ENCODE assay signal across 15 cellular contexts in the genomic region with DNA sequence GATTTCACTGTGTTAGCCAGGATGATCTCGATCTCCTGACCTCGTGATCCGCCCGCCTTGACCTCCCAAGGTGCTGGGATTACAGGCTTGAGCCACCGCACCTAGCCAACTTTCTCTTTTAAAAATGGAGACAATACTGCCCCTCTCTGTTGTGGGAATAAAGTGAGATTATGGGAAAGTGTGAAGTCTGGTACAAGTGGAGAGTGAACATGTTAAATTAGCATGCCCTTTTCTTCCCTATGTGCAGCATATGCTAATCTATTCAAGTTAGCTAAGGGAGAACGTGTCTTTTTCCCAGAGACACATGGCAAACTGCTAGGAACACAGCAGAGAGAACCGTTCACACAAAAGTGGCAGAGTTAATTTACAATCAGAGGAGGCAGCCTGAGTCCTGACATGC. TPM values are rescaled to one million over a fixed set of nuclear protein-coding genes. Genes with fewer than 3 reads are reported as not detected.
DNase-seq lines count a peak whose midpoint lies in the region; FAIRE-seq and TF ChIP-seq lines count a peak whose summit lies in the region.
"Had no signal": no experiment of that assay in that cellular context is flagged by ENCODE, and none has a peak within 500 bp of the region (broad histone marks: within the 10 kb centered on the region; RNA-seq: fewer than 3 reads in every experiment).

No MANE protein-coding gene starts in this region.

- no peak overlapping the region for H2BK5ac ChIP-seq in neuronal stem cell (ENCODE audit: low read length)

- no peak overlapping the region for H2AK5ac ChIP-seq in neuronal stem cell (ENCODE audit: low read depth, low read length)

- peaks cover 24% of the 10 kb centered on the region for H3K4me1 Mint-ChIP-seq in activated CD4-positive, alpha-beta T cell treated with anti-CD3 and anti-CD28 coated beads, Interleukin-2, amount 10 ng/mL, durations not matched to agents 7 days and 5 days
- peaks cover 9% of the 10 kb centered on the region for H3K4me1 Mint-ChIP-seq in astrocyte (ENCODE audit: low read depth, unreplicated experiment)

- TF ChIP-seq POLR2A in uterus (IDR thresholded peaks at IDR 0.05), result no peak

- H3K9me2 ChIP-seq in Loucy (replicated peaks; ENCODE audit: low read depth, low read length), result no peaks in the 10 kb centered on the region

- no peak overlapping the region for H2BK15ac ChIP-seq in neuronal stem cell (ENCODE audit: low read length)

- H2AFZ ChIP-seq in Loucy (ENCODE audit: low read length), result no peak overlapping the region
- no peak overlapping the region for H2AFZ ChIP-seq in astrocyte (ENCODE audit: low read depth, low read length)
- no peak overlapping the region for H2AFZ ChIP-seq in neuronal stem cell (ENCODE audit: low read length)

- no peaks in the 10 kb centered on the region for H3K9me3 Mint-ChIP-seq in activated CD4-positive, alpha-beta T cell treated with anti-CD3 and anti-CD28 coated beads, Interleukin-2, amount 10 ng/mL, durations not matched to agents 7 days and 5 days
- no peaks in the 10 kb centered on the region for H3K9me3 Mint-ChIP-seq in astrocyte (ENCODE audit: unreplicated experiment)

- no peak overlapping the region for H3K27ac ChIP-seq in astrocyte (ENCODE audit: low read depth, low read length)
- H3K27ac ChIP-seq in uterus, result no peak overlapping the region
- H3K27ac ChIP-seq in neuronal stem cell (replicated peaks; ENCODE audit: low read length), result no peak overlapping the region

- H4K8ac ChIP-seq in neuronal stem cell (ENCODE audit: low read depth, low read length), result no peak overlapping the region

- peaks cover 7% of the 10 kb centered on the region for H3K36me3 Mint-ChIP-seq in activated CD4-positive, alpha-beta T cell treated with anti-CD3 and anti-CD28 coated beads, Interleukin-2, amount 10 ng/mL, durations not matched to agents 7 days and 5 days (ENCODE audit: low read depth)
- H3K36me3 Mint-ChIP-seq in astrocyte (ENCODE audit: low read depth, unreplicated experiment), result peaks cover 12% of the 10 kb centered on the region

- H4K91ac ChIP-seq in neuronal stem cell (ENCODE audit: low read depth, low read length, poor library complexity), result no peak overlapping the region

- TF ChIP-seq CTCF in Loucy (conservative IDR thresholded peaks at IDR 0.05; ENCODE audit: low read length) (no peak), astrocyte (IDR thresholded peaks at IDR 0.05; ENCODE audit: insufficient read depth, low read depth, low read length) (no peak), uterus (IDR thresholded peaks at IDR 0.05) (no peak)

- intact Hi-C loops in posterior vena cava (cut with DNase I), result no loop called here
- intact Hi-C loops in uterus (cut with DNase I; ENCODE audit: low total_unique reads), result no loop called here

- H3K23ac ChIP-seq in neuronal stem cell (ENCODE audit: low read depth, low read length, poor library complexity), result no peak overlapping the region

- peak overlapping the region; percentile 89 for H3K4me3 Mint-ChIP-seq in activated CD4-positive, alpha-beta T cell treated with anti-CD3 and anti-CD28 coated beads, Interleukin-2, amount 10 ng/mL, durations not matched to agents 7 days and 5 days
- H3K4me3 Mint-ChIP-seq in astrocyte (ENCODE audit: unreplicated experiment), result peak overlapping the region; percentile 97

- H3K18ac ChIP-seq in neuronal stem cell (ENCODE audit: low read length), result no peak overlapping the region

- peaks cover 4% of the 10 kb centered on the region; the same call in 1 of the 2 replicates for H3F3A ChIP-seq in Loucy (ENCODE audit: low read depth)

- no peak for FAIRE-seq in astrocyte (lab: Jason Lieb, UNC)
- FAIRE-seq: kidney, small intestine had no signal

- CTCF ChIA-PET in activated CD4-positive, alpha-beta T cell treated with anti-CD3 and anti-CD28 coated beads, Interleukin-2, amount 10 ng/mL, durations not matched to agents 7 days and 5 days (lab: Charles Lee), result interaction anchor here (0.6 to 5.2 kb wide), 5 partner anchors 11 to 166 kb away, joined by 3 to 33 read pairs (median 4); a partner anchor contains a TSS

- H2BK12ac ChIP-seq in neuronal stem cell (ENCODE audit: low read length), result no peak overlapping the region

- peak overlapping the region; percentile 93 for H3K4me2 ChIP-seq in Loucy (ENCODE audit: low read depth, low read length, poor library complexity, severe bottlenecking)
- H3K4me2 ChIP-seq in astrocyte (ENCODE audit: low read length), result no peak overlapping the region
- H3K4me2 ChIP-seq in neuronal stem cell (ENCODE audit: insufficient read depth, low read length, poor library complexity, severe bottlenecking), result no peak overlapping the region

- H4K20me1 ChIP-seq in Loucy (ENCODE audit: insufficient read depth, low read length, poor library complexity, severe bottlenecking) (no peaks in the 10 kb centered on the region), astrocyte (ENCODE audit: insufficient read depth, low read length) (peaks cover 7% of the 10 kb centered on the region)

- H3K4me3 ChIP-seq in Loucy (ENCODE audit: low read length, poor library complexity, severe bottlenecking) (peak overlapping the region; percentile 78), astrocyte (ENCODE audit: insufficient read depth, low read depth, low read length) (no peak overlapping the region), uterus (no peak overlapping the region), neuronal stem cell (ENCODE audit: low read length in 2 of 2) (no peak overlapping the region)

- peak overlapping the region; percentile 92 for H3K27ac Mint-ChIP-seq in activated CD4-positive, alpha-beta T cell treated with anti-CD3 and anti-CD28 coated beads, Interleukin-2, amount 10 ng/mL, durations not matched to agents 7 days and 5 days
- H3K27ac Mint-ChIP-seq in astrocyte (ENCODE audit: unreplicated experiment), result no peak overlapping the region

- H3K79me2 ChIP-seq in Loucy (ENCODE audit: insufficient read depth, low read length), result peaks cover 13% of the 10 kb centered on the region; the same call in 1 of the 2 replicates
- H3K79me2 ChIP-seq in astrocyte (ENCODE audit: insufficient read depth, low read length), result peaks cover 13% of the 10 kb centered on the region

- no CpG with 5 or more reads among the region's 7 CpGs for WGBS in neuronal stem cell (ENCODE audit: extremely low coverage in 2 of 2, insufficient read length in 2 of 2, insufficient replicate concordance in 1 of 2), 2 donors

- peaks cover 4% of the 10 kb centered on the region; the same call in 1 of the 2 replicates for H3K36me3 ChIP-seq in Loucy (ENCODE audit: insufficient read depth, low read length)
- H3K36me3 ChIP-seq in astrocyte (ENCODE audit: insufficient read depth, low read length), result peaks cover 23% of the 10 kb centered on the region
- no peaks in the 10 kb centered on the region for H3K36me3 ChIP-seq in uterus
- peaks cover 14 to 38% of the 10 kb centered on the region in 2 donors for H3K36me3 ChIP-seq in neuronal stem cell (replicated peaks in 1 of 2; ENCODE audit: control insufficient read depth in 2 of 2, insufficient read depth in 2 of 2, low read length in 2 of 2)

- peaks cover 16% of the 10 kb centered on the region for H3K4me1 ChIP-seq in Loucy (ENCODE audit: insufficient read depth, low read length, poor library complexity, severe bottlenecking)
- H3K4me1 ChIP-seq in astrocyte (ENCODE audit: insufficient read depth, low read length), result peaks cover 7% of the 10 kb centered on the region
- no peaks in the 10 kb centered on the region for H3K4me1 ChIP-seq in uterus
- peaks cover 3 to 5% of the 10 kb centered on the region in 2 donors for H3K4me1 ChIP-seq in neuronal stem cell (ENCODE audit: control insufficient read depth in 2 of 2, insufficient read depth in 1 of 2, low read depth in 1 of 2, low read length in 2 of 2)

- H3K9me3 ChIP-seq in Loucy (ENCODE audit: insufficient read depth, low read depth, low read length) (no peaks in the 10 kb centered on the region), astrocyte (ENCODE audit: insufficient read depth, low read depth, low read length) (no peaks in the 10 kb centered on the region), uterus (no peaks in the 10 kb centered on the region), neuronal stem cell (replicated peaks in 1 of 2; ENCODE audit: control insufficient read depth in 2 of 2, insufficient read depth in 1 of 2, low read depth in 1 of 2, low read length in 2 of 2) (no peaks in the 10 kb centered on the region)
- H3K9me3 ChIP-seq: gastroesophageal sphincter had no signal

- no peak overlapping the region for H2BK120ac ChIP-seq in neuronal stem cell (ENCODE audit: low read depth, low read length)

- no peaks in the 10 kb centered on the region for H3K27me3 Mint-ChIP-seq in activated CD4-positive, alpha-beta T cell treated with anti-CD3 and anti-CD28 coated beads, Interleukin-2, amount 10 ng/mL, durations not matched to agents 7 days and 5 days
- H3K27me3 Mint-ChIP-seq in astrocyte (ENCODE audit: low read depth, unreplicated experiment), result no peaks in the 10 kb centered on the region

- H3K4ac ChIP-seq in neuronal stem cell (ENCODE audit: low read length), result no peak overlapping the region

- no peak for DNase-seq in activated CD4-positive, alpha-beta T cell treated with anti-CD3 and anti-CD28 coated beads, Interleukin-2, amount 10 ng/mL, durations not matched to agents 7 days and 5 days
- DNase-seq in activated CD4-positive, alpha-beta T cell treated with anti-CD3 and anti-CD28 coated beads, Interleukin-2, amount 50 U/mL, for 48 hours, result no peak
- DNase-seq in astrocyte (ENCODE audit: low read depth) (no peak), posterior vena cava (ENCODE audit: low spot score) (peak; percentile 13), T1000 (lab: John Stamatoyannopoulos, UW) (no peak), uterus (no peak), neuronal stem cell (ENCODE audit: low spot score) (no peak)
- DNase-seq: DMS79 treated with DMSO at 0.1 percent for 48 hours; effector memory CD4-positive, alpha-beta T cell; NCI-H1930; NCI-H82; small intestine had no signal

- no peak overlapping the region for H3K14ac ChIP-seq in neuronal stem cell (ENCODE audit: low read length)

- H3K9ac ChIP-seq in Loucy (ENCODE audit: low read depth, low read length, poor library complexity, severe bottlenecking), result peak overlapping the region; percentile 78
- no peak overlapping the region for H3K9ac ChIP-seq in astrocyte (ENCODE audit: low read length)
- no peak overlapping the region for H3K9ac ChIP-seq in neuronal stem cell (ENCODE audit: low read depth, low read length, poor library complexity)

- H3K27me3 ChIP-seq in Loucy (ENCODE audit: insufficient read depth, low read length, poor library complexity, severe bottlenecking) (no peaks in the 10 kb centered on the region), astrocyte (ENCODE audit: insufficient read depth, low read length) (no peaks in the 10 kb centered on the region), uterus (no peaks in the 10 kb centered on the region), neuronal stem cell (ENCODE audit: control insufficient read depth in 3 of 3, insufficient read depth in 3 of 3, low read depth in 1 of 3, low read length in 3 of 3) (no peaks in the 10 kb centered on the region)
- H3K27me3 ChIP-seq: gastroesophageal sphincter had no signal

- POLR2A ChIA-PET in activated CD4-positive, alpha-beta T cell treated with anti-CD3 and anti-CD28 coated beads, Interleukin-2, amount 10 ng/mL, durations not matched to agents 7 days and 5 days (lab: Charles Lee), result no interaction called here

- H3K79me1 ChIP-seq in neuronal stem cell (ENCODE audit: low read depth, low read length), result peaks cover 1% of the 10 kb centered on the region

RNA-seq across cellular contexts. Expression of a gene that starts 1.5 kb away (rescaled TPM):
- total RNA-seq in activated CD4-positive, alpha-beta T cell treated with anti-CD3 and anti-CD28 coated beads, Interleukin-2, amount 10 ng/mL, durations not matched to agents 7 days and 5 days, result 10 to 100 TPM; 29.5 to 36.8 TPM
- total RNA-seq in astrocyte (47.3 and 51.5 TPM in 2 replicates), posterior vena cava (10 to 100 TPM; 46.0 to 54.5 TPM), uterus (10 to 100 TPM; 35.6 to 50.3 (median 37.7) TPM)
- polyA plus RNA-seq in neuronal stem cell (2013, experiment 1 of 2), result 24.4 TPM
- polyA plus RNA-seq in neuronal stem cell (2013, experiment 2 of 2), result 23.7 TPM

RNA-seq across cellular contexts. Expression of a gene that starts 24.7 kb away (rescaled TPM):
- total RNA-seq in activated CD4-positive, alpha-beta T cell treated with anti-CD3 and anti-CD28 coated beads, Interleukin-2, amount 10 ng/mL, durations not matched to agents 7 days and 5 days, result not detected
- 3.1 and 3.6 TPM in 2 replicates for total RNA-seq in astrocyte
- under 1 TPM in 1 of 2 donors, not detected in 1; 0.69 TPM for total RNA-seq in posterior vena cava
- total RNA-seq in uterus, result 10 to 100 TPM in 1 of 4 donors, 1 to 10 TPM in 1, under 1 TPM in 1, not detected in 1; 0.55 to 11.5 (median 1.5) TPM
- polyA plus RNA-seq in neuronal stem cell (2013, experiment 1 of 2), result 30.7 TPM
- 30.4 TPM for polyA plus RNA-seq in neuronal stem cell (2013, experiment 2 of 2)

RNA-seq across cellular contexts. Expression of a gene that starts 27.6 kb away (rescaled TPM):
- 10 to 100 TPM; 90.7 to 95.4 TPM for total RNA-seq in activated CD4-positive, alpha-beta T cell treated with anti-CD3 and anti-CD28 coated beads, Interleukin-2, amount 10 ng/mL, durations not matched to agents 7 days and 5 days
- total RNA-seq in astrocyte, result 302 and 316 TPM in 2 replicates
- total RNA-seq in posterior vena cava, result 100 to 1,000 TPM; 106 to 145 TPM
- total RNA-seq in uterus, result 100 to 1,000 TPM; 124 to 408 (median 147) TPM
- 158 TPM for polyA plus RNA-seq in neuronal stem cell (2013, experiment 1 of 2)
- polyA plus RNA-seq in neuronal stem cell (2013, experiment 2 of 2), result 152 TPM

RNA-seq across cellular contexts. Expression of a gene that starts 36.2 kb away (rescaled TPM):
- total RNA-seq in activated CD4-positive, alpha-beta T cell treated with anti-CD3 and anti-CD28 coated beads, Interleukin-2, amount 10 ng/mL, durations not matched to agents 7 days and 5 days, result 10 to 100 TPM; 90.9 to 95.4 TPM
- total RNA-seq in astrocyte, result 48.9 and 50.6 TPM in 2 replicates
- 10 to 100 TPM; 35.6 to 40.1 TPM for total RNA-seq in posterior vena cava
- 10 to 100 TPM; 13.6 to 71.3 (median 33.1) TPM for total RNA-seq in uterus
- 57.1 TPM for polyA plus RNA-seq in neuronal stem cell (2013, experiment 1 of 2)
- 53.1 TPM for polyA plus RNA-seq in neuronal stem cell (2013, experiment 2 of 2)

RNA-seq across cellular contexts. Expression of a gene that starts 40.8 kb away (rescaled TPM):
- total RNA-seq in activated CD4-positive, alpha-beta T cell treated with anti-CD3 and anti-CD28 coated beads, Interleukin-2, amount 10 ng/mL, durations not matched to agents 7 days and 5 days, result 10 to 100 TPM; 16.4 to 25.6 TPM
- 504 and 510 TPM in 2 replicates for total RNA-seq in astrocyte
- total RNA-seq in posterior vena cava, result 100 to 1,000 TPM; 373 to 398 TPM
- 100 to 1,000 TPM; 105 to 853 (median 140) TPM for total RNA-seq in uterus
- 2,422 TPM for polyA plus RNA-seq in neuronal stem cell (2013, experiment 1 of 2)
- 2,254 TPM for polyA plus RNA-seq in neuronal stem cell (2013, experiment 2 of 2)
